ENCODE assay signal across 8 cellular contexts in the genomic region with DNA sequence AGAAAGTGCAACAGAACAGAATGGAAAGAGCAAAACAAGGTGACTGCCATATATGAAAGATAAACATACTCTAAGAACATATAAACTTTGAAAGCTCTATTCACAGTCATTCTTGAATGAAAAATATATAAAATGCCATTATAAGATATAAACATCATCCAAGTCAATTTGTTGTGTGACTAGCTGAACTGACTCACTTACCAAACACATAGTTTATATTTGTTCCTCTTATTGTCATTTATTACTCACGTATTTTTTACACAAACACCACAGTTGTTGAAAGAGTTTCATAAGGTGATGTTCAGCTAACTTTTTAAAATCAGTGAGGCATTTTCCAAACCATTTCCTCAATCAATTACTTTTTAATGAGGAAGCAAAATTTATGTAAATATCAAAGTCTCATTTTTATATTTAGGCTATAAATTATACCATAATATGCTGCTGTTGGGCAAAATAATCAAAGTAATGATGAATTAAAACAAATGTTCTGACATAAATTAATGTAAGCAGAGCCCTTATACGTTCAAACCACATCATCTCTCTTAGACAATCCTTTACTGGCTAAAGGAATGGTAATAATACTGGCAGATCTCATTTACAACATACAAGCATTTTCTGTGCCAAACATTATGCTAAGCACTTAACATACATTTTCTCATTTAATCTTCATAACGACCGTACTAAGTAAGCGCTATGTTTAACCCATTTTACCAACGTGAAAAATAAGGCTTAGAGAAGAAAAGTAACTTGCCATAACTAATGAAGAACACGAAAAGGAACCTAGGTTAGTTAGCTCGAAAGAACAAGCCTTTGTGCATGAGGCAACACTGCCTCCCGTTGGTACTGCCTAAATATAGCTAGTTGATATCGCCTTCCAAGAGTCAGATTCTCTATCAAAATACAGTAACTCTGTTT. TPM values are rescaled to one million over a fixed set of nuclear protein-coding genes. Genes with fewer than 3 reads are reported as not detected.
A peak's percentile ranks its signal among the peaks of the same experiment; 100 is the strongest.
DNase-seq lines count a peak whose midpoint lies in the region; ATAC-seq and TF ChIP-seq lines count a peak whose summit lies in the region.

No MANE protein-coding gene starts in this region.

- H3K27me3 Mint-ChIP-seq in stimulated activated naive CD8-positive, alpha-beta T cell treated with anti-CD3 and anti-CD28 coated beads, Interleukin-15, Interleukin-2, amounts not matched to agents 100 ng/mL and 50 ng/mL, for 24 hours: no peaks in the 10 kb centered on the region

- peak; percentile 80 for ATAC-seq in GM21360 (IDR thresholded peaks at IDR 0.05; ENCODE audit: unreplicated experiment)
- ATAC-seq in HG03575 (IDR thresholded peaks at IDR 0.05; ENCODE audit: extremely low read depth, insufficient number of reproducible peaks, low FRiP score, unreplicated experiment): peak; percentile 75
- peak; percentile 80 for ATAC-seq in SK-N-SH treated with all-trans-retinoic acid at 6 μM for 48 hours
- ATAC-seq in left colon: peak; percentile 53

- H3K27ac Mint-ChIP-seq in stimulated activated naive CD8-positive, alpha-beta T cell treated with anti-CD3 and anti-CD28 coated beads, Interleukin-15, Interleukin-2, amounts not matched to agents 100 ng/mL and 50 ng/mL, for 24 hours: peak overlapping the region; percentile 82

- no peaks in the 10 kb centered on the region for H3K9me3 Mint-ChIP-seq in stimulated activated naive CD8-positive, alpha-beta T cell treated with anti-CD3 and anti-CD28 coated beads, Interleukin-15, Interleukin-2, amounts not matched to agents 100 ng/mL and 50 ng/mL, for 24 hours

- DNase-seq in Daoy (ENCODE audit: low read depth): peak; percentile 72
- peak; percentile 53 for DNase-seq in astrocyte of the hippocampus (ENCODE audit: low read depth, low spot score)
- peak in 1 of 2 donors; percentile 11 for DNase-seq in left colon
- DNase-seq in NCI-H2196 treated with DMSO at 0.1 percent for 48 hours (lab: John Stamatoyannopoulos, UW; ENCODE audit: unreplicated experiment): no peak

- intact Hi-C loops in left colon (cut with DNase I, micrococcal nuclease): loop anchor here in 1 of 2 donors (10.0 kb wide), 2 partner anchors 387 to 637 kb away; no protein-coding TSS in a partner anchor

- H3K36me3 Mint-ChIP-seq in stimulated activated naive CD8-positive, alpha-beta T cell treated with anti-CD3 and anti-CD28 coated beads, Interleukin-15, Interleukin-2, amounts not matched to agents 100 ng/mL and 50 ng/mL, for 24 hours (ENCODE audit: low read depth): peaks cover 75% of the 10 kb centered on the region

- peaks cover 87% of the 10 kb centered on the region for H3K4me1 Mint-ChIP-seq in stimulated activated naive CD8-positive, alpha-beta T cell treated with anti-CD3 and anti-CD28 coated beads, Interleukin-15, Interleukin-2, amounts not matched to agents 100 ng/mL and 50 ng/mL, for 24 hours (ENCODE audit: low read depth)

- H3K4me3 Mint-ChIP-seq in stimulated activated naive CD8-positive, alpha-beta T cell treated with anti-CD3 and anti-CD28 coated beads, Interleukin-15, Interleukin-2, amounts not matched to agents 100 ng/mL and 50 ng/mL, for 24 hours: peak overlapping the region; percentile 75

TF ChIP-seq in SK-N-SH treated with all-trans-retinoic acid at 6 μM for 48 hours, 23 proteins besides CTCF, POLR2A, EP300 and RAD21 (continues in another document):
- TF ChIP-seq ARNTL (CRISPR knock-in tag; IDR thresholded peaks at IDR 0.05; ENCODE audit: borderline replicate concordance, low read depth): no peak
- TF ChIP-seq, protein P1, sequence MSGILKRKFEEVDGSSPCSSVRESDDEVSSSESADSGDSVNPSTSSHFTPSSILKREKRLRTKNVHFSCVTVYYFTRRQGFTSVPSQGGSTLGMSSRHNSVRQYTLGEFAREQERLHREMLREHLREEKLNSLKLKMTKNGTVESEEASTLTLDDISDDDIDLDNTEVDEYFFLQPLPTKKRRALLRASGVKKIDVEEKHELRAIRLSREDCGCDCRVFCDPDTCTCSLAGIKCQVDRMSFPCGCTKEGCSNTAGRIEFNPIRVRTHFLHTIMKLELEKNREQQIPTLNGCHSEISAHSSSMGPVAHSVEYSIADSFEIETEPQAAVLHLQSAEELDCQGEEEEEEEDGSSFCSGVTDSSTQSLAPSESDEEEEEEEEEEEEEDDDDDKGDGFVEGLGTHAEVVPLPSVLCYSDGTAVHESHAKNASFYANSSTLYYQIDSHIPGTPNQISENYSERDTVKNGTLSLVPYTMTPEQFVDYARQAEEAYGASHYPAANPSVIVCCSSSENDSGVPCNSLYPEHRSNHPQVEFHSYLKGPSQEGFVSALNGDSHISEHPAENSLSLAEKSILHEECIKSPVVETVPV (CRISPR knock-in tag; IDR thresholded peaks at IDR 0.05): no peak
- no peak for TF ChIP-seq TSHZ2 (CRISPR knock-in tag; IDR thresholded peaks at IDR 0.05)
- no peak for TF ChIP-seq ZNF565 (CRISPR knock-in tag; conservative IDR thresholded peaks at IDR 0.05; ENCODE audit: low read depth)
- no peak for TF ChIP-seq SNAI2 (CRISPR knock-in tag; IDR thresholded peaks at IDR 0.05)
- no peak for TF ChIP-seq RARB (CRISPR knock-in tag; IDR thresholded peaks at IDR 0.05)
- no peak for TF ChIP-seq OSR1 (CRISPR knock-in tag; IDR thresholded peaks at IDR 0.05)
- TF ChIP-seq PPARA (CRISPR knock-in tag; IDR thresholded peaks at IDR 0.05; ENCODE audit: borderline replicate concordance): no peak
- no peak for TF ChIP-seq ZFP3 (CRISPR knock-in tag; IDR thresholded peaks at IDR 0.05)
- TF ChIP-seq ISL1 (CRISPR knock-in tag; IDR thresholded peaks at IDR 0.05): no peak
- TF ChIP-seq CREB5 (CRISPR knock-in tag; IDR thresholded peaks at IDR 0.05; ENCODE audit: low read depth): no peak
- TF ChIP-seq GLIS3 (CRISPR knock-in tag; IDR thresholded peaks at IDR 0.05): no peak
- TF ChIP-seq PATZ1 (CRISPR knock-in tag; IDR thresholded peaks at IDR 0.05; ENCODE audit: borderline replicate concordance): no peak
- no peak for TF ChIP-seq TOX (CRISPR knock-in tag; IDR thresholded peaks at IDR 0.05; ENCODE audit: borderline replicate concordance)
- TF ChIP-seq TCF4 (CRISPR knock-in tag; IDR thresholded peaks at IDR 0.05; ENCODE audit: borderline replicate concordance): no peak

RNA-seq across cellular contexts. Expression of gene LRRN3, which starts 7.3 kb away (rescaled TPM):
- 20.0 and 26.1 TPM in 2 replicates for total RNA-seq in Daoy (2014; rRNA removed; shearing (Covaris generic))
- under 1 TPM; 0.09 to 0.20 TPM for total RNA-seq in left colon

Comparison
In these comparisons a context has a peak if more than half of its experiments do, and no peak if none do; other contexts are left out.
1. RNA of gene LRRN3, which starts 7.3 kb away (total RNA-seq): 20.0 to 26.1 TPM in Daoy; 0.09 to 0.20 TPM in left colon; every median in the first group is over 10 times any median in the second.
2. Peak in every context shown above with its lines, with median percentiles within 50 percentile points of each other: ATAC-seq.